18 cellular contexts compared by ENCODE assay signal in the genomic region with DNA sequence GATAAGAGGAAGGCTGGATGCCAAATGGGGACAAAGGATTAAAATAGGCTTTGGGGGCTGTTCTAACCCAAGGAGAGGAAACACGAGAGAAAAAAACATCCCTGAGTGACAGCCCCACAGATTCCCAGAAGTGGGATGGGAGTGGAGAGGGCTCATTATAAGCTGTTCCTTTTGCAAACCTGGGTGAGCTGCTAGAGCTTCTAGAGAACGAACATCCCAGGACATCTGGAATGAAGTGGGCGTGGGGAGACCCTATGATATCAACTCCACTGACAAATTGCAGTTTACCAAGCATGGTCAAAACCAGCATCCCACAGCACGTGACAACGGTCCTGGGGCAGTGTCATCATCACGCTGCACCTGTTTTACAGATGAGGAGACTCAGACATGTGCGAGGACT.
DNase-seq lines count a peak whose midpoint lies in the region; ATAC-seq and TF ChIP-seq lines count a peak whose summit lies in the region.
"Had no signal": no experiment of that assay in that cellular context is flagged by ENCODE, and none has a peak within 500 bp of the region (broad histone marks: within the 10 kb centered on the region; RNA-seq: fewer than 3 reads in every experiment).

No MANE protein-coding gene starts in this region.

- H3K36me3 ChIP-seq in SK-N-SH (replicated peaks in 1 of 2; ENCODE audit: control insufficient read depth in 1 of 2, insufficient read depth in 2 of 2, low read length in 1 of 2) (no peaks in the 10 kb centered on the region), mammary epithelial cell (ENCODE audit: insufficient read depth, low read length) (no peaks in the 10 kb centered on the region), mesodermal cell (ENCODE audit: control insufficient read depth, insufficient read depth, low read length) (no peaks in the 10 kb centered on the region), thyroid gland (no peaks in the 10 kb centered on the region)
- H3K36me3 ChIP-seq: adrenal gland, BE2C, heart left ventricle, tibial nerve had no signal

- POLR2A ChIA-PET in SK-N-SH (lab: Yijun Ruan, JAX), result interaction anchor here (0.9 to 1.2 kb wide), 2 partner anchors 14 to 19 kb away, joined by 3 read pairs; no protein-coding TSS in a partner anchor

- H4K20me1 ChIP-seq in SK-N-SH (ENCODE audit: insufficient read depth) (no peaks in the 10 kb centered on the region; the same call in 1 of the 2 replicates), mammary epithelial cell (ENCODE audit: insufficient read depth, low read length) (no peaks in the 10 kb centered on the region)

- no peak for ATAC-seq in SK-N-SH treated with all-trans-retinoic acid at 6 μM for 48 hours
- ATAC-seq: heart left ventricle, HepG2 had no signal

- no TSS peak for BruUV-seq in mammary epithelial cell (replicated peaks; lab: Mats Ljungman, UMichigan)

- H3K27me3 ChIP-seq in SK-N-SH (ENCODE audit: insufficient read depth) (no peaks in the 10 kb centered on the region), mammary epithelial cell (ENCODE audit: insufficient read depth, low read length) (no peaks in the 10 kb centered on the region), thyroid gland (no peaks in the 10 kb centered on the region)
- H3K27me3 ChIP-seq: adrenal gland, BE2C, heart left ventricle, tibial nerve had no signal

- H3K4me3 ChIP-seq in SK-N-SH (ENCODE audit: low read depth in 2 of 2, low read length in 1 of 2), result no peak overlapping the region
- no peak overlapping the region for H3K4me3 ChIP-seq in mammary epithelial cell (replicated peaks in 1 of 3; ENCODE audit: insufficient read depth in 1 of 3, low read depth in 2 of 3, low read length in 3 of 3)
- H3K4me3 ChIP-seq in mesodermal cell (ENCODE audit: extremely low read depth, insufficient read depth, low read length, poor library complexity, severe bottlenecking), result no peak overlapping the region
- H3K4me3 ChIP-seq in thyroid gland (replicated peaks in 1 of 3), result no peak overlapping the region
- H3K4me3 ChIP-seq: adrenal gland, heart left ventricle, tibial nerve had no signal

- 0 out of 2 replicates have a peak overlapping the region, but pooled peaks have one; percentile 18 for H3K4me2 ChIP-seq in SK-N-SH
- no peak overlapping the region for H3K4me2 ChIP-seq in mammary epithelial cell (ENCODE audit: insufficient read depth, low read depth, low read length)

- dilution Hi-C loops in mammary epithelial cell (cut with HindIII; ENCODE audit: low sequenced_read_pairs), result no loop called here

- H3K9ac ChIP-seq in SK-N-SH (peak overlapping the region; percentile 6; the same call in 1 of the 2 replicates), mammary epithelial cell (ENCODE audit: insufficient read depth, low read length) (no peak overlapping the region)

- CTCF ChIA-PET in SK-N-SH (lab: Yijun Ruan, JAX), result interaction anchor here (0.8 to 4.8 kb wide), 4 partner anchors 11 to 234 kb away, joined by 4 to 26 read pairs (median 6); no protein-coding TSS in a partner anchor
- CTCF ChIA-PET in mammary epithelial cell (lab: Charles Lee; ENCODE audit: low non-redundant PET), result no interaction called here

- WGBS in SK-N-SH (ENCODE audit: low lambda C conversion rate), result 95% methylated on average over 7 of the region's 7 CpGs
- 91% methylated on average over 7 of the region's 7 CpGs for WGBS in mammary epithelial cell (ENCODE audit: low coverage, missing lambda C conversion rate)
- WGBS in mesodermal cell (ENCODE audit: insufficient coverage in 2 of 2), 2 experiments, result 87 to 100% methylated on average over 3 to 6 of the region's 7 CpGs
- WGBS in thyroid gland, 2 donors, result 83 to 86% methylated on average over 7 of the region's 7 CpGs

- no peaks in the 10 kb centered on the region for H3K79me2 ChIP-seq in SK-N-SH (ENCODE audit: insufficient read depth)
- no peaks in the 10 kb centered on the region for H3K79me2 ChIP-seq in mammary epithelial cell (ENCODE audit: insufficient read depth, low read length)

- H3F3A ChIP-seq in SK-N-SH (replicated peaks; ENCODE audit: insufficient read depth), result peaks cover 20% of the 10 kb centered on the region

- H3K27ac ChIP-seq in SK-N-SH (ENCODE audit: low read depth in 2 of 2, low read length in 1 of 2) (peak overlapping the region; percentile 44 to 92), mammary epithelial cell (ENCODE audit: insufficient read depth, low read depth, low read length) (peak overlapping the region; percentile 64), mesodermal cell (ENCODE audit: low read depth, low read length, severe bottlenecking) (peak overlapping the region; percentile 77), thyroid gland (peak overlapping the region; percentile 39 to 79 (median 44))
- H3K27ac ChIP-seq: 22Rv1, adrenal gland, heart left ventricle had no signal

- no peak for TF ChIP-seq POLR2A in thyroid gland (IDR thresholded peaks at IDR 0.05)

- H3K9me2 ChIP-seq in SK-N-SH, result no peaks in the 10 kb centered on the region

- no peak for TF ChIP-seq CTCF in SK-N-SH (IDR thresholded peaks at IDR 0.05)
- TF ChIP-seq CTCF in mammary epithelial cell (conservative IDR thresholded peaks at IDR 0.05 in 1 of 2, IDR thresholded peaks at IDR 0.05 in 1 of 2; ENCODE audit: extremely low read depth in 1 of 2, insufficient read depth in 1 of 2, low read depth in 1 of 2, low read length in 2 of 2), result no peak
- TF ChIP-seq CTCF in thyroid gland (IDR thresholded peaks at IDR 0.05), result no peak

- H3K4me1 ChIP-seq in SK-N-SH (ENCODE audit: control insufficient read depth in 1 of 2, insufficient read depth in 2 of 2, low read depth in 1 of 2, low read length in 1 of 2) (peaks cover 40 to 64% of the 10 kb centered on the region in 2 experiments), mammary epithelial cell (ENCODE audit: insufficient read depth, low read length) (peaks cover 64% of the 10 kb centered on the region), mesodermal cell (ENCODE audit: control insufficient read depth, insufficient read depth, low read length, poor library complexity, severe bottlenecking) (peaks cover 41% of the 10 kb centered on the region), thyroid gland (peaks cover 20 to 43% of the 10 kb centered on the region in 2 donors)

- H3K9me3 ChIP-seq in SK-N-SH (no peaks in the 10 kb centered on the region), mammary epithelial cell (replicated peaks; ENCODE audit: insufficient read depth, low read length) (no peaks in the 10 kb centered on the region), mesodermal cell (ENCODE audit: control insufficient read depth, low read length) (no peaks in the 10 kb centered on the region), thyroid gland (no peaks in the 10 kb centered on the region)
- H3K9me3 ChIP-seq: adrenal gland, BE2C, heart left ventricle, tibial nerve had no signal

- no peak overlapping the region for H2AFZ ChIP-seq in SK-N-SH (ENCODE audit: low read depth)
- no peak overlapping the region for H2AFZ ChIP-seq in mammary epithelial cell (ENCODE audit: low read depth, low read length)

- DNase-seq in SK-N-SH (no peak), mammary epithelial cell (no peak), thyroid gland (no peak), HuH-7 (ENCODE audit: low spot score) (no peak), H4 (ENCODE audit: low spot score) (no peak), KBM-7 (no peak)
- DNase-seq: activated T-cell treated with anti-CD3 and anti-CD28 coated beads, Interleukin-2, amount 50 U/mL, for 24 hours; adrenal gland; BE2C; cortex of kidney; heart left ventricle; NCI-H1417 treated with DMSO at 0.1 percent for 48 hours; NCI-H524 had no signal

- intact Hi-C loops in mammary epithelial cell (cut with micrococcal nuclease), result loop anchor here (2.0 kb wide), 1 partner anchor 34 kb away; no protein-coding TSS in a partner anchor
- intact Hi-C loops in thyroid gland (cut with DNase I), result no loop called here

- TF ChIP-seq EP300 in SK-N-SH (IDR thresholded peaks at IDR 0.05; ENCODE audit: borderline replicate concordance in 1 of 2, low read depth in 1 of 2, low read length in 1 of 2), result no peak

- in situ Hi-C loops in mammary epithelial cell (cut with MboI; ENCODE audit: low sequenced_read_pairs in 2 of 2), result no loop called here
- in situ Hi-C loops in KBM-7 (cut with MboI; ENCODE audit: low pct_unique_long_range_greater_than_20kb, low sequenced_read_pairs), result no loop called here

- no peak for TF ChIP-seq RAD21 in SK-N-SH (IDR thresholded peaks at IDR 0.05; ENCODE audit: low read length)

TF ChIP-seq in SK-N-SH, 30 proteins besides CTCF, POLR2A, EP300 and RAD21:
- TF ChIP-seq, protein P1, sequence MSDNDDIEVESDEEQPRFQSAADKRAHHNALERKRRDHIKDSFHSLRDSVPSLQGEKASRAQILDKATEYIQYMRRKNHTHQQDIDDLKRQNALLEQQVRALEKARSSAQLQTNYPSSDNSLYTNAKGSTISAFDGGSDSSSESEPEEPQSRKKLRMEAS (IDR thresholded peaks at IDR 0.05; ENCODE audit: low read depth), result no peak
- TF ChIP-seq SIN3A (IDR thresholded peaks at IDR 0.05; ENCODE audit: borderline replicate concordance, low read depth, low read length) (no peak), JUND (IDR thresholded peaks at IDR 0.05) (no peak), EZH2phosphoT487 (IDR thresholded peaks at IDR 0.05; ENCODE audit: borderline replicate concordance, low read depth) (no peak), TCF12 (IDR thresholded peaks at IDR 0.05) (no peak), NRF1 (IDR thresholded peaks at IDR 0.05; ENCODE audit: low read depth, low read length) (no peak)

TF ChIP-seq in SK-N-SH treated with all-trans-retinoic acid at 6 μM for 48 hours, 23 proteins besides CTCF, POLR2A, EP300 and RAD21:
- no peak for TF ChIP-seq ISL1 (CRISPR knock-in tag; IDR thresholded peaks at IDR 0.05)
- no peak for TF ChIP-seq ZFP30 (CRISPR knock-in tag; IDR thresholded peaks at IDR 0.05)
- TF ChIP-seq TOX (CRISPR knock-in tag; IDR thresholded peaks at IDR 0.05; ENCODE audit: borderline replicate concordance), result no peak
- TF ChIP-seq, protein P2, sequence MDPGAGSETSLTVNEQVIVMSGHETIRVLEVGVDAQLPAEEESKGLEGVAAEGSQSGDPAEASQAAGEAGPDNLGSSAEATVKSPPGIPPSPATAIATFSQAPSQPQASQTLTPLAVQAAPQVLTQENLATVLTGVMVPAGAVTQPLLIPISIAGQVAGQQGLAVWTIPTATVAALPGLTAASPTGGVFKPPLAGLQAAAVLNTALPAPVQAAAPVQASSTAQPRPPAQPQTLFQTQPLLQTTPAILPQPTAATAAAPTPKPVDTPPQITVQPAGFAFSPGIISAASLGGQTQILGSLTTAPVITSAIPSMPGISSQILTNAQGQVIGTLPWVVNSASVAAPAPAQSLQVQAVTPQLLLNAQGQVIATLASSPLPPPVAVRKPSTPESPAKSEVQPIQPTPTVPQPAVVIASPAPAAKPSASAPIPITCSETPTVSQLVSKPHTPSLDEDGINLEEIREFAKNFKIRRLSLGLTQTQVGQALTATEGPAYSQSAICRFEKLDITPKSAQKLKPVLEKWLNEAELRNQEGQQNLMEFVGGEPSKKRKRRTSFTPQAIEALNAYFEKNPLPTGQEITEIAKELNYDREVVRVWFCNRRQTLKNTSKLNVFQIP (CRISPR knock-in tag; IDR thresholded peaks at IDR 0.05; ENCODE audit: borderline replicate concordance, low read depth), result no peak
- TF ChIP-seq BACH2 (CRISPR knock-in tag; IDR thresholded peaks at IDR 0.05; ENCODE audit: borderline replicate concordance), result no peak
- no peak for TF ChIP-seq OSR1 (CRISPR knock-in tag; IDR thresholded peaks at IDR 0.05)
- TF ChIP-seq ZFP3 (CRISPR knock-in tag; IDR thresholded peaks at IDR 0.05), result no peak
- TF ChIP-seq ZNF8 (CRISPR knock-in tag; IDR thresholded peaks at IDR 0.05), result no peak
